19 cellular contexts compared by ENCODE assay signal in genomic region chr15:44084171-44084570, GRCh38.
"Had no signal": no experiment of that assay in that cellular context is flagged by ENCODE, and none has a peak within 500 bp of the region (broad histone marks: within the 10 kb centered on the region; RNA-seq: fewer than 3 reads in every experiment).

No MANE protein-coding gene starts in this region.

- H3K4me3 ChIP-seq: left ventricle myocardium inferior, ovary, psoas muscle, right atrium auricular region, skin epidermis, tibial artery had no signal

- ATAC-seq: effector memory CD8-positive, alpha-beta T cell; natural killer cell; psoas muscle; stimulated activated naive CD8-positive, alpha-beta T cell treated with anti-CD3 and anti-CD28 coated beads, Interleukin-15, amount 100 ng/mL, for 72 hours; T-helper 17 cell had no signal

- H3K36me3 ChIP-seq: left ventricle myocardium inferior, ovary, right atrium auricular region, tibial artery had no signal

- H3K27me3 ChIP-seq: ovary, right atrium auricular region, tibial artery had no signal

- DNase-seq: activated CD4-positive, alpha-beta T cell treated with anti-CD3 and anti-CD28 coated beads for 4 hours; activated CD4-positive, alpha-beta T cell treated with anti-CD3 and anti-CD28 coated beads, Interleukin-2, amount 50 U/mL, for 48 hours; activated CD4-positive, CD25-positive, alpha-beta regulatory T cell; activated CD8-positive, alpha-beta memory T cell treated with anti-CD3 and anti-CD28 coated beads, Interleukin-2, amount 50 U/mL, for 48 hours; activated naive CD4-positive, alpha-beta T cell treated with Interleukin-2 at 50 U/mL for 16 hours; activated naive CD8-positive, alpha-beta T cell treated with anti-CD3 and anti-CD28 coated beads for 36 hours; activated T-cell treated with anti-CD3 and anti-CD28 coated beads, Interleukin-2, amount 50 U/mL, for 48 hours; effector memory CD8-positive, alpha-beta T cell; left ventricle myocardium inferior; midbrain; natural killer cell; ovary; psoas muscle; stimulated activated CD4-positive, alpha-beta T cell treated with anti-CD3 and anti-CD28 coated beads, Interleukin-1b, Interleukin-23, amount 100 ng/mL, for 48 hours; stimulated activated naive CD8-positive, alpha-beta T cell treated with anti-CD3 and anti-CD28 coated beads, Interleukin-15, amount 100 ng/mL, for 72 hours; T-helper 17 cell; tibial artery had no signal

- H3K9me3 ChIP-seq: left ventricle myocardium inferior, ovary, right atrium auricular region, tibial artery had no signal

- H3K4me1 ChIP-seq: left ventricle myocardium inferior, psoas muscle, right atrium auricular region had no signal

- H3K27ac ChIP-seq: left ventricle myocardium inferior, ovary, psoas muscle, right atrium auricular region, skin epidermis, tibial artery had no signal
